In genomic region chr1:37455516-37455915, GRCh38 we compare ENCODE assay signal across 1 cellular context.
TF ChIP-seq lines count a peak whose summit lies in the region.

No MANE protein-coding gene starts in this region.

TF ChIP-seq in HCT116, 20 proteins besides CTCF, POLR2A, EP300 and RAD21:
- TF ChIP-seq, protein P1, sequence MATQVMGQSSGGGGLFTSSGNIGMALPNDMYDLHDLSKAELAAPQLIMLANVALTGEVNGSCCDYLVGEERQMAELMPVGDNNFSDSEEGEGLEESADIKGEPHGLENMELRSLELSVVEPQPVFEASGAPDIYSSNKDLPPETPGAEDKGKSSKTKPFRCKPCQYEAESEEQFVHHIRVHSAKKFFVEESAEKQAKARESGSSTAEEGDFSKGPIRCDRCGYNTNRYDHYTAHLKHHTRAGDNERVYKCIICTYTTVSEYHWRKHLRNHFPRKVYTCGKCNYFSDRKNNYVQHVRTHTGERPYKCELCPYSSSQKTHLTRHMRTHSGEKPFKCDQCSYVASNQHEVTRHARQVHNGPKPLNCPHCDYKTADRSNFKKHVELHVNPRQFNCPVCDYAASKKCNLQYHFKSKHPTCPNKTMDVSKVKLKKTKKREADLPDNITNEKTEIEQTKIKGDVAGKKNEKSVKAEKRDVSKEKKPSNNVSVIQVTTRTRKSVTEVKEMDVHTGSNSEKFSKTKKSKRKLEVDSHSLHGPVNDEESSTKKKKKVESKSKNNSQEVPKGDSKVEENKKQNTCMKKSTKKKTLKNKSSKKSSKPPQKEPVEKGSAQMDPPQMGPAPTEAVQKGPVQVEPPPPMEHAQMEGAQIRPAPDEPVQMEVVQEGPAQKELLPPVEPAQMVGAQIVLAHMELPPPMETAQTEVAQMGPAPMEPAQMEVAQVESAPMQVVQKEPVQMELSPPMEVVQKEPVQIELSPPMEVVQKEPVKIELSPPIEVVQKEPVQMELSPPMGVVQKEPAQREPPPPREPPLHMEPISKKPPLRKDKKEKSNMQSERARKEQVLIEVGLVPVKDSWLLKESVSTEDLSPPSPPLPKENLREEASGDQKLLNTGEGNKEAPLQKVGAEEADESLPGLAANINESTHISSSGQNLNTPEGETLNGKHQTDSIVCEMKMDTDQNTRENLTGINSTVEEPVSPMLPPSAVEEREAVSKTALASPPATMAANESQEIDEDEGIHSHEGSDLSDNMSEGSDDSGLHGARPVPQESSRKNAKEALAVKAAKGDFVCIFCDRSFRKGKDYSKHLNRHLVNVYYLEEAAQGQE (IDR thresholded peaks at IDR 0.05; ENCODE audit: low read depth): no peak
TF ChIP-seq in HCT116: peak in this region for 0.
